In genomic region chr21:46021978-46022544, GRCh38 we compare ENCODE assay signal across 14 cellular contexts. TPM values are rescaled to one million over a fixed set of nuclear protein-coding genes. Genes with fewer than 3 reads are reported as not detected.
DNase-seq lines count a peak whose midpoint lies in the region; ATAC-seq, FAIRE-seq and TF ChIP-seq lines count a peak whose summit lies in the region.
"Had no signal": no experiment of that assay in that cellular context is flagged by ENCODE, and none has a peak within 500 bp of the region (broad histone marks: within the 10 kb centered on the region; RNA-seq: fewer than 3 reads in every experiment).

No MANE protein-coding gene starts in this region.

- H3K27ac ChIP-seq in gastrocnemius medialis: peak overlapping the region in 3 of 4 donors; percentile 37 to 41 (median 41)

- no peaks in the 10 kb centered on the region for H3K4me1 ChIP-seq in gastrocnemius medialis
- H3K4me1 ChIP-seq: ascending aorta had no signal

- H3K9me3 ChIP-seq in gastrocnemius medialis: no peaks in the 10 kb centered on the region
- H3K9me3 ChIP-seq: ascending aorta had no signal

- ATAC-seq in gastrocnemius medialis (peak; percentile 70 to 71), GM21367 (IDR thresholded peaks at IDR 0.05; ENCODE audit: unreplicated experiment) (no peak)
- ATAC-seq: CD8-positive, alpha-beta T cell; SK-N-SH treated with all-trans-retinoic acid at 6 μM for 48 hours had no signal

- peak; percentile 43 for FAIRE-seq in bronchial epithelial cell (lab: Jason Lieb, UNC)

- H3K4me3 ChIP-seq in bronchial epithelial cell (ENCODE audit: low read depth, low read length): no peak overlapping the region
- peak overlapping the region in 1 of 4 donors; percentile 34 for H3K4me3 ChIP-seq in gastrocnemius medialis
- H3K4me3 ChIP-seq: ascending aorta had no signal

- intact Hi-C loops in gastrocnemius medialis (cut with DNase I; ENCODE audit: low total_unique reads): no loop called here

- TF ChIP-seq CTCF in bronchial epithelial cell (IDR thresholded peaks at IDR 0.05; ENCODE audit: insufficient read depth, low read length, severe bottlenecking): no peak
- TF ChIP-seq CTCF in gastrocnemius medialis (IDR thresholded peaks at IDR 0.05 in 4 of 5, conservative IDR thresholded peaks at IDR 0.05 in 1 of 5): no peak

- no peaks in the 10 kb centered on the region for H3K36me3 ChIP-seq in bronchial epithelial cell (ENCODE audit: control insufficient read depth, insufficient read depth, low read length)
- no peaks in the 10 kb centered on the region for H3K36me3 ChIP-seq in gastrocnemius medialis
- H3K36me3 ChIP-seq: ascending aorta had no signal

- DNase-seq in DMS53 treated with DMSO at 0.1 percent for 48 hours (lab: John Stamatoyannopoulos, UW; ENCODE audit: unreplicated experiment): peak; percentile 2
- no peak for DNase-seq in bronchial epithelial cell (ENCODE audit: low read depth)
- DNase-seq in islet precursor cell: peak; percentile 58
- peak; percentile 37 to 69 for DNase-seq in gastrocnemius medialis
- no peak for DNase-seq in dermis blood vessel endothelial cell
- DNase-seq in UCSD-AML1 (lab: John Stamatoyannopoulos, UW; ENCODE audit: unreplicated experiment): no peak
- no peak for DNase-seq in activated CD4-positive, alpha-beta T cell treated with anti-CD3 and anti-CD28 coated beads for 1 hour
- DNase-seq: activated T-cell treated with anti-CD3 and anti-CD28 coated beads for 4 hours; CD8-positive, alpha-beta T cell; effector CD8-positive, alpha-beta T cell; retina had no signal

- no peaks in the 10 kb centered on the region for H3K27me3 ChIP-seq in bronchial epithelial cell (ENCODE audit: control insufficient read depth, insufficient read depth, low read length)
- peaks cover 3 to 9% (median 7%) of the 10 kb centered on the region in 3 donors for H3K27me3 ChIP-seq in gastrocnemius medialis
- H3K27me3 ChIP-seq: ascending aorta had no signal

- TF ChIP-seq POLR2A in gastrocnemius medialis (IDR thresholded peaks at IDR 0.05): no peak

- in situ Hi-C loops in gastrocnemius medialis (cut with MboI; ENCODE audit: low sequenced_read_pairs in 4 of 4): no loop called here

RNA-seq across cellular contexts. Expression of gene COL6A1, which starts 40.5 kb away (rescaled TPM):
- total RNA-seq in bronchial epithelial cell: 1.9 and 12.9 TPM in 2 replicates
- 10 to 100 TPM; 50.5 to 97.8 (median 73.3) TPM for total RNA-seq in gastrocnemius medialis
- 8.5 and 32.7 TPM in 2 replicates for total RNA-seq in dermis blood vessel endothelial cell

Comparison
In these comparisons a context has a peak if more than half of its experiments do, and no peak if none do; other contexts are left out.
1. DNase-seq: peak in DMS53 treated with DMSO at 0.1 percent for 48 hours (single experiment), islet precursor cell (single experiment) and gastrocnemius medialis (2 of 2); none in bronchial epithelial cell (single experiment), dermis blood vessel endothelial cell (single experiment), UCSD-AML1 (single experiment) and activated CD4-positive, alpha-beta T cell treated with anti-CD3 and anti-CD28 coated beads for 1 hour (single experiment).